Comparison of ENCODE assay signal across 10 cellular contexts in the genomic region with DNA sequence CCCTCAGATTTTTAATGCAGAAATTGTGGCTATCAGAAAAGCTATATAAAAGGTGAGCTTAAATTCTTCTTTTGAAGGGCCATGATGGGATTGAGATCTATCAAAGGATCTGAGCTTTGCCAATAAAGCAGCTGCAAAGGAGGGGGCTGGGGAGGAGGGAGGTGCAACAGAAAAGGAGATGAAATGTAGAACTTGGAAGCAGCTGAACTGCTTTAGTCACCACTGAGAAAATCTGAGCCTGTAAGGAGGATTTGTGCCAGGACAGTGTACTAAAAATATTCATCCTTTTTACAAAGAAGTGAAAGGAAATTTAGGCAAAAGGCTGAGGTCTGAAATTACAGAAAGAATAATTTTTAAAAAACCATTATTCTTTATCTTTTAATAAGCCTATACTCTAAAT. TPM values are rescaled to one million over a fixed set of nuclear protein-coding genes. Genes with fewer than 3 reads are reported as not detected.
A peak's percentile ranks its signal among the peaks of the same experiment; 100 is the strongest.
DNase-seq lines count a peak whose midpoint lies in the region; ATAC-seq and TF ChIP-seq lines count a peak whose summit lies in the region.
"Had no signal": no experiment of that assay in that cellular context is flagged by ENCODE, and none has a peak within 500 bp of the region (broad histone marks: within the 10 kb centered on the region; RNA-seq: fewer than 3 reads in every experiment).

No MANE protein-coding gene starts in this region.

- no peaks in the 10 kb centered on the region for H3K9me3 ChIP-seq in GM23248 (ENCODE audit: low read depth)
- no peaks in the 10 kb centered on the region for H3K9me3 ChIP-seq in ascending aorta
- no peaks in the 10 kb centered on the region for H3K9me3 ChIP-seq in heart left ventricle
- no peaks in the 10 kb centered on the region for H3K9me3 ChIP-seq in skeletal muscle tissue (ENCODE audit: control insufficient read depth in 3 of 3, low read length in 3 of 3)

- in situ Hi-C loops in GM23248 (cut with MboI) = no loop called here

- H3K9ac ChIP-seq in GM23248 (peak overlapping the region; percentile 62), skeletal muscle tissue (ENCODE audit: low read depth in 1 of 3, low read length in 3 of 3) (peak overlapping the region in 2 of 3 donors; percentile 47 to 66)

- no peaks in the 10 kb centered on the region for H3K9me2 ChIP-seq in GM23248 (ENCODE audit: insufficient read depth)

- H2AFZ ChIP-seq in GM23248 = 0 out of 2 replicates have a peak overlapping the region, but pooled peaks have one; percentile 31

- ATAC-seq in heart left ventricle (peak; percentile 44 to 87 (median 78)), GM21526 (IDR thresholded peaks at IDR 0.05; ENCODE audit: low FRiP score, unreplicated experiment) (no peak), HG02610 (IDR thresholded peaks at IDR 0.05; ENCODE audit: unreplicated experiment) (no peak), GM18498 (IDR thresholded peaks at IDR 0.05; ENCODE audit: unreplicated experiment) (no peak)
- ATAC-seq: activated T-helper 17 cell treated with anti-CD3 and anti-CD28 coated beads, Interleukin-2, amount 50 U/mL, for 72 hours had no signal

- peak; percentile 79 for DNase-seq in GM23248
- DNase-seq in ascending aorta (ENCODE audit: low spot score in 2 of 2) = no peak
- no peak for DNase-seq in heart left ventricle
- DNase-seq in OCI-M2 (lab: John Stamatoyannopoulos, UW; ENCODE audit: unreplicated experiment) = no peak
- DNase-seq: effector CD8-positive, alpha-beta T cell had no signal

- H4K20me1 ChIP-seq in GM23248 (ENCODE audit: insufficient read depth) = no peaks in the 10 kb centered on the region

- peak overlapping the region; percentile 81 for H3K4me2 ChIP-seq in GM23248 (ENCODE audit: unreplicated experiment)

- TF ChIP-seq POLR2A in heart left ventricle (IDR thresholded peaks at IDR 0.05) = no peak

- H3K27ac ChIP-seq in GM23248 = peak overlapping the region; percentile 68
- H3K27ac ChIP-seq in ascending aorta = peak overlapping the region; percentile 62 to 69
- H3K27ac ChIP-seq in heart left ventricle = peak overlapping the region in 9 of 12 donors; percentile 15 to 54 (median 27)
- peak overlapping the region; percentile 82 for H3K27ac ChIP-seq in skeletal muscle tissue (ENCODE audit: low read depth, low read length)

- peaks cover 83% of the 10 kb centered on the region for H3K79me2 ChIP-seq in GM23248 (ENCODE audit: insufficient read depth)

- TF ChIP-seq CTCF in ascending aorta (IDR thresholded peaks at IDR 0.05) (no peak), heart left ventricle (IDR thresholded peaks at IDR 0.05) (no peak)

- H3K36me3 ChIP-seq in GM23248 (ENCODE audit: low read depth) (0 out of 2 replicates have a peak, but pooled peaks cover under 1% of the 10 kb centered on the region), ascending aorta (no peaks in the 10 kb centered on the region), heart left ventricle (peaks cover 0 to 12% (median 0%) of the 10 kb centered on the region in 9 donors), skeletal muscle tissue (ENCODE audit: control insufficient read depth in 3 of 3, insufficient read depth in 3 of 3, low read length in 3 of 3) (no peaks in the 10 kb centered on the region)

- H3K4me3 ChIP-seq in GM23248 = peak overlapping the region; percentile 56
- H3K4me3 ChIP-seq in ascending aorta = peak overlapping the region in 1 of 2 donors; percentile 27
- H3K4me3 ChIP-seq in heart left ventricle = peak overlapping the region in 4 of 12 donors; percentile 1 to 24 (median 16)
- H3K4me3 ChIP-seq in skeletal muscle tissue (ENCODE audit: low read length in 3 of 3) = peak overlapping the region in 1 of 3 donors; percentile 19

- H3F3A ChIP-seq in GM23248 (ENCODE audit: insufficient read depth) = peaks cover 56% of the 10 kb centered on the region

- H3K4me1 ChIP-seq in GM23248 (ENCODE audit: insufficient read depth) (peaks cover 76% of the 10 kb centered on the region), ascending aorta (peaks cover 5 to 27% of the 10 kb centered on the region in 2 donors), heart left ventricle (peaks cover 5 to 57% (median 31%) of the 10 kb centered on the region in 12 donors), skeletal muscle tissue (ENCODE audit: control insufficient read depth in 3 of 3, insufficient read depth in 3 of 3, low read length in 3 of 3) (peaks cover 14 to 49% (median 36%) of the 10 kb centered on the region in 3 donors)

- H3K27me3 ChIP-seq in GM23248 (replicated peaks; ENCODE audit: insufficient read depth) = no peaks in the 10 kb centered on the region
- no peaks in the 10 kb centered on the region for H3K27me3 ChIP-seq in ascending aorta
- no peaks in the 10 kb centered on the region for H3K27me3 ChIP-seq in heart left ventricle
- no peaks in the 10 kb centered on the region for H3K27me3 ChIP-seq in skeletal muscle tissue (ENCODE audit: control insufficient read depth in 3 of 3, insufficient read depth in 3 of 3, low read length in 3 of 3)

- intact Hi-C loops in ascending aorta (cut with DNase I) (no loop called here), heart left ventricle (cut with DNase I) (no loop called here)

RNA-seq across cellular contexts. Expression of a gene that starts 10.3 kb away (rescaled TPM):
- total RNA-seq in GM23248 (2014; rRNA removed; shearing (Covaris generic)) = 321 and 332 TPM in 2 replicates
- polyA plus RNA-seq in GM23248 (2016; fragmentation: Nextera tagmentation; extraction: Ambion mirVana) (307 and 320 TPM in 2 replicates), heart left ventricle (100 to 1,000 TPM in 1 of 2 donors, 10 to 100 TPM in 1; 58.1 to 247 TPM)
- total RNA-seq in ascending aorta (98.2 TPM), heart left ventricle (100 to 1,000 TPM in 8 of 9 donors, 10 to 100 TPM in 1; 90.4 to 218 (median 133) TPM), skeletal muscle tissue (236 TPM)

Comparison
In these comparisons a context has a peak if more than half of its experiments do, and no peak if none do; other contexts are left out.
1. H3K27ac ChIP-seq: peak in every context shown above with its lines; median percentile 82 in skeletal muscle tissue; 68 in GM23248; 66 in ascending aorta; 27 in heart left ventricle.
2. ATAC-seq: peak in heart left ventricle (4 of 4); none in GM21526 (single experiment), HG02610 (single experiment) and GM18498 (single experiment).